16 cellular contexts compared by ENCODE assay signal in genomic region chr11:130520231-130520630, GRCh38.
DNase-seq lines count a peak whose midpoint lies in the region; ATAC-seq and TF ChIP-seq lines count a peak whose summit lies in the region.
"Had no signal": no experiment of that assay in that cellular context is flagged by ENCODE, and none has a peak within 500 bp of the region (broad histone marks: within the 10 kb centered on the region; RNA-seq: fewer than 3 reads in every experiment).

No MANE protein-coding gene starts in this region.

- intact Hi-C loops in stomach (cut with DNase I; ENCODE audit: low total_unique reads): no loop called here

- no peak overlapping the region for H2BK120ac ChIP-seq in mesenchymal stem cell (ENCODE audit: low read depth, low read length)

- H3K23ac ChIP-seq in mesenchymal stem cell (ENCODE audit: low read length in 2 of 2): no peak overlapping the region

- DNase-seq in GM13977 (ENCODE audit: low spot score): peak; percentile 2
- peak; percentile 60 for DNase-seq in fibroblast of peridontal ligament (ENCODE audit: extremely low read depth)
- DNase-seq in mesenchymal stem cell: no peak
- DNase-seq in stomach: no peak
- DNase-seq in activated T-cell treated with anti-CD3 and anti-CD28 coated beads for 4 hours: no peak
- DNase-seq in NCI-H1105 treated with DMSO at 0.1 percent for 48 hours (lab: John Stamatoyannopoulos, UW): no peak
- DNase-seq: activated CD4-positive, alpha-beta T cell treated with anti-CD3 and anti-CD28 coated beads for 4 hours; activated CD8-positive, alpha-beta memory T cell treated with anti-CD3 and anti-CD28 coated beads, Interleukin-2, amount 50 U/mL, for 4 hours; activated gamma-delta T cell treated with Interleukin-2 at 50 U/mL for 16 hours; C1 segment of cervical spinal cord; Karpas-422; NCI-H1048; NCI-H2081 treated with DMSO at 0.1 percent for 48 hours had no signal

- peak overlapping the region; percentile 39 for H3K9ac ChIP-seq in mesenchymal stem cell (ENCODE audit: low read length)

- H3K36me3 ChIP-seq in mesenchymal stem cell (ENCODE audit: control insufficient read depth in 1 of 2, insufficient read depth in 2 of 2, low read depth in 1 of 2, low read length in 2 of 2): no peaks in the 10 kb centered on the region
- no peaks in the 10 kb centered on the region for H3K36me3 ChIP-seq in stomach

- H3K27me3 ChIP-seq in mesenchymal stem cell (ENCODE audit: control insufficient read depth in 1 of 2, insufficient read depth in 1 of 2, low read length in 2 of 2): no peaks in the 10 kb centered on the region
- no peaks in the 10 kb centered on the region for H3K27me3 ChIP-seq in stomach

- H2BK12ac ChIP-seq in mesenchymal stem cell (ENCODE audit: low read length in 2 of 2): peak overlapping the region; percentile 80 to 96

- H3K18ac ChIP-seq in mesenchymal stem cell (ENCODE audit: low read depth in 1 of 2, low read length in 2 of 2): peak overlapping the region in 1 of 2 experiments; percentile 80

- H2BK15ac ChIP-seq in mesenchymal stem cell (ENCODE audit: low read depth, poor library complexity, severe bottlenecking): peak overlapping the region; percentile 77

- no peak overlapping the region for H4K8ac ChIP-seq in mesenchymal stem cell (ENCODE audit: low read length)

- H3K4ac ChIP-seq in mesenchymal stem cell (ENCODE audit: low read depth in 1 of 2, low read length in 2 of 2): peak overlapping the region in 1 of 2 experiments; percentile 24

- H3K9me3 ChIP-seq in mesenchymal stem cell (ENCODE audit: control insufficient read depth, low read length) (no peaks in the 10 kb centered on the region), stomach (no peaks in the 10 kb centered on the region)
- H3K9me3 ChIP-seq: A549 had no signal

- no peak overlapping the region for H2BK5ac ChIP-seq in mesenchymal stem cell (ENCODE audit: low read depth, low read length, poor library complexity, severe bottlenecking)

- in situ Hi-C loops in GM13977 (cut with MboI; ENCODE audit: low pct_unique_long_range_greater_than_20kb, low sequenced_read_pairs, unreplicated experiment): no loop called here

- H3K4me2 ChIP-seq in mesenchymal stem cell (ENCODE audit: low read length, poor library complexity, severe bottlenecking): no peak overlapping the region
- H3K4me2 ChIP-seq: A549 had no signal

- 92% methylated on average over 7 of the region's 7 CpGs for WGBS in mesenchymal stem cell
- 73 to 85% (median 79%) methylated on average over 6 to 7 of the region's 7 CpGs for WGBS in stomach, 5 donors

- no peak overlapping the region for H3K27ac ChIP-seq in mesenchymal stem cell (ENCODE audit: low read length, poor library complexity, severe bottlenecking)
- peak overlapping the region in 3 of 5 donors; percentile 22 to 66 (median 30) for H3K27ac ChIP-seq in stomach
- H3K27ac ChIP-seq: A549 had no signal

- no peak for TF ChIP-seq POLR2A in stomach (IDR thresholded peaks at IDR 0.05)

- no peaks in the 10 kb centered on the region for H3K79me1 ChIP-seq in mesenchymal stem cell (replicated peaks; ENCODE audit: low read length, poor library complexity, severe bottlenecking)

- TF ChIP-seq CTCF in GM13977 (IDR thresholded peaks at IDR 0.05; ENCODE audit: extremely low read depth, insufficient read depth, missing control alignments) (no peak), stomach (IDR thresholded peaks at IDR 0.05) (no peak)

- peak overlapping the region in 1 of 2 experiments; percentile 56 for H3K14ac ChIP-seq in mesenchymal stem cell (ENCODE audit: low read length in 2 of 2)

- ATAC-seq in HG02610 (IDR thresholded peaks at IDR 0.05; ENCODE audit: unreplicated experiment): no peak
- no peak for ATAC-seq in GM19023 (IDR thresholded peaks at IDR 0.05; ENCODE audit: unreplicated experiment)
- ATAC-seq: A549 had no signal

- H2AFZ ChIP-seq in mesenchymal stem cell (ENCODE audit: low read depth, low read length): no peak overlapping the region

- TF ChIP-seq EP300 in stomach (IDR thresholded peaks at IDR 0.05): no peak

- peaks cover 17% of the 10 kb centered on the region for H3K4me1 ChIP-seq in mesenchymal stem cell (ENCODE audit: control insufficient read depth, insufficient read depth, low read depth, low read length)
- peaks cover 14 to 25% (median 23%) of the 10 kb centered on the region in 4 donors for H3K4me1 ChIP-seq in stomach

- H3K4me3 ChIP-seq in mesenchymal stem cell (ENCODE audit: insufficient read depth in 1 of 2, low read depth in 1 of 2, low read length in 2 of 2) (no peak overlapping the region), stomach (no peak overlapping the region)
- H3K4me3 ChIP-seq: A549 had no signal

- H4K91ac ChIP-seq in mesenchymal stem cell (ENCODE audit: low read length): no peak overlapping the region

- peak overlapping the region; percentile 36 for H2AK5ac ChIP-seq in mesenchymal stem cell (ENCODE audit: low read length, severe bottlenecking)

Comparison
In these comparisons a context has a peak if more than half of its experiments do, and no peak if none do; other contexts are left out.
1. DNase-seq: peak in GM13977 (single experiment) and fibroblast of peridontal ligament (single experiment); none in mesenchymal stem cell (single experiment), stomach (single experiment), activated T-cell treated with anti-CD3 and anti-CD28 coated beads for 4 hours (single experiment) and NCI-H1105 treated with DMSO at 0.1 percent for 48 hours (single experiment).